In the genomic region with DNA sequence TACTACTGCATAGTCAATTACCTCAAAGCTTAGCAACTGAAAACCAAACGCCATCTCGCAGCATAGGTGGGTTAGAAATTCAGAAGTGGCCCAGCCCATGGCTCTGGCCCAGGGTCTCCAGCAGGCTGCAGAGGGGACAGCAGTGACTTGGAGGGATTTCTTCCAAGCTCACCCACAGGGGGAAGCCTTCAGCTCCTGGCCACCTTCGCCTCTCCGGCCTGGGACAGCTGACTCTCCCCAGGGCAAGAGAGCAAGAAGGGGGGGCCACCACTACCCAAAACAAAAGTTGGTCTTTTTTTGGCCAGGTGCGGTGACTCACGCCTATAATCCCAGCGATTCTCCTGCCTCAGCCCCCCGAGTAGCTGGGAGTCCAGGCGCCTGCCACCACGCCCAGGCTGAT, we compare ENCODE assay signal across 22 cellular contexts.
"Had no signal": no experiment of that assay in that cellular context is flagged by ENCODE, and none has a peak within 500 bp of the region (broad histone marks: within the 10 kb centered on the region; RNA-seq: fewer than 3 reads in every experiment).

No MANE protein-coding gene starts in this region.

- DNase-seq: activated CD4-positive, alpha-beta T cell treated with anti-CD3 and anti-CD28 coated beads for 48 hours; activated CD4-positive, CD25-positive, alpha-beta regulatory T cell; activated CD8-positive, alpha-beta T cell treated with anti-CD3 and anti-CD28 coated beads for 36 hours; activated naive CD4-positive, alpha-beta T cell treated with Interleukin-2 at 50 U/mL for 16 hours; activated naive CD8-positive, alpha-beta T cell treated with anti-CD3 and anti-CD28 coated beads, Interleukin-2, amount 10 ng/mL, durations not matched to agents 7 days and 5 days; activated T-cell treated with anti-CD3 and anti-CD28 coated beads, Interleukin-2, amount 50 U/mL, for 1 hour; amygdala; caudate nucleus; dorsolateral prefrontal cortex; foreskin keratinocyte; kidney glomerular epithelial cell; naive thymus-derived CD8-positive, alpha-beta T cell; stimulated activated CD4-positive, alpha-beta T cell treated with anti-CD3 and anti-CD28 coated beads, Interleukin-4, amount 100 ng/mL, for 24 hours; stomach; T-cell; upper lobe of left lung had no signal

- H3K4me1 Mint-ChIP-seq: activated T-helper 17 cell treated with anti-CD3 and anti-CD28 coated beads, Interleukin-2, amount 50 U/mL, for 72 hours had no signal

- H3K9me3 ChIP-seq: neutrophil, stomach, upper lobe of left lung had no signal

- H3K27me3 ChIP-seq: foreskin keratinocyte had no signal

- H3K4me3 Mint-ChIP-seq: activated CD8-positive, alpha-beta T cell treated with anti-CD3 and anti-CD28 coated beads for 36 hours; activated naive CD8-positive, alpha-beta T cell treated with anti-CD3 and anti-CD28 coated beads, Interleukin-2, amount 10 ng/mL, durations not matched to agents 7 days and 5 days; activated T-helper 17 cell treated with anti-CD3 and anti-CD28 coated beads, Interleukin-2, amount 50 U/mL, for 72 hours; memory B cell; stimulated activated effector memory CD8-positive, alpha-beta T cell treated with anti-CD3 and anti-CD28 coated beads, Interleukin-12 subunit alpha, Interleukin-12 subunit beta, amount 100 ng/mL, for 72 hours; T-cell had no signal

- H3K4me3 ChIP-seq: dorsolateral prefrontal cortex, stomach, upper lobe of left lung had no signal

- H3K36me3 ChIP-seq: neutrophil, stomach, upper lobe of left lung had no signal

- H3K4me1 ChIP-seq: parathyroid adenoma had no signal

- H3K27ac ChIP-seq: dorsolateral prefrontal cortex, epithelial cell of prostate, foreskin keratinocyte, neutrophil, parathyroid adenoma, stomach, upper lobe of left lung had no signal

- H3K36me3 Mint-ChIP-seq: activated naive CD8-positive, alpha-beta T cell treated with anti-CD3 and anti-CD28 coated beads, Interleukin-2, amount 10 ng/mL, durations not matched to agents 7 days and 5 days; stimulated activated effector memory CD8-positive, alpha-beta T cell treated with anti-CD3 and anti-CD28 coated beads, Interleukin-12 subunit alpha, Interleukin-12 subunit beta, amount 100 ng/mL, for 72 hours; T-cell had no signal

- H3K27ac Mint-ChIP-seq: activated CD8-positive, alpha-beta T cell treated with anti-CD3 and anti-CD28 coated beads for 36 hours; activated naive CD8-positive, alpha-beta T cell treated with anti-CD3 and anti-CD28 coated beads, Interleukin-2, amount 10 ng/mL, durations not matched to agents 7 days and 5 days; activated T-helper 17 cell treated with anti-CD3 and anti-CD28 coated beads, Interleukin-2, amount 50 U/mL, for 72 hours; memory B cell; naive thymus-derived CD8-positive, alpha-beta T cell; stimulated activated effector memory CD8-positive, alpha-beta T cell treated with anti-CD3 and anti-CD28 coated beads, Interleukin-12 subunit alpha, Interleukin-12 subunit beta, amount 100 ng/mL, for 72 hours; T-cell had no signal

- H3K9me3 Mint-ChIP-seq: activated CD8-positive, alpha-beta T cell treated with anti-CD3 and anti-CD28 coated beads for 36 hours; activated naive CD8-positive, alpha-beta T cell treated with anti-CD3 and anti-CD28 coated beads, Interleukin-2, amount 10 ng/mL, durations not matched to agents 7 days and 5 days; activated T-helper 17 cell treated with anti-CD3 and anti-CD28 coated beads, Interleukin-2, amount 50 U/mL, for 72 hours; memory B cell; naive thymus-derived CD8-positive, alpha-beta T cell; stimulated activated effector memory CD8-positive, alpha-beta T cell treated with anti-CD3 and anti-CD28 coated beads, Interleukin-12 subunit alpha, Interleukin-12 subunit beta, amount 100 ng/mL, for 72 hours; T-cell had no signal
